11 cellular contexts compared by ENCODE assay signal in genomic region chr1:6496360-6496704, GRCh38. TPM values are rescaled to one million over a fixed set of nuclear protein-coding genes. Genes with fewer than 3 reads are reported as not detected.
A peak's percentile ranks its signal among the peaks of the same experiment; 100 is the strongest.
DNase-seq lines count a peak whose midpoint lies in the region; ATAC-seq and TF ChIP-seq lines count a peak whose summit lies in the region.
"Had no signal": no experiment of that assay in that cellular context is flagged by ENCODE, and none has a peak within 500 bp of the region (broad histone marks: within the 10 kb centered on the region; RNA-seq: fewer than 3 reads in every experiment).

No MANE protein-coding gene starts in this region.

- no peak overlapping the region for H3K27ac Mint-ChIP-seq in dendritic cell treated with granulocyte-macrophage colony-stimulating factor and Interleukin-4, amounts not matched to agents 40 ng/mL and 50 ng/mL, for 4 days
- H3K27ac Mint-ChIP-seq: activated CD4-positive, alpha-beta T cell treated with anti-CD3 and anti-CD28 coated beads for 36 hours had no signal

- POLR2A ChIA-PET in AG04450 (lab: Yijun Ruan, JAX): no interaction called here

- H3K27ac ChIP-seq in AG04450 (ENCODE audit: low read depth, low read length): no peak overlapping the region
- H3K27ac ChIP-seq in HUES6 (ENCODE audit: low read depth, low read length): no peak overlapping the region
- H3K27ac ChIP-seq in muscle layer of colon (ENCODE audit: low read depth, low read length): no peak overlapping the region

- H3K9ac ChIP-seq in HUES6 (ENCODE audit: low read length) (no peak overlapping the region), muscle layer of colon (ENCODE audit: low read length) (no peak overlapping the region)

- peaks cover 53% of the 10 kb centered on the region for H3K4me1 Mint-ChIP-seq in dendritic cell treated with granulocyte-macrophage colony-stimulating factor and Interleukin-4, amounts not matched to agents 40 ng/mL and 50 ng/mL, for 4 days (ENCODE audit: low read depth)

- no peak for TF ChIP-seq CTCF in AG04450 (IDR thresholded peaks at IDR 0.05; ENCODE audit: low read depth, low read length)
- TF ChIP-seq CTCF in mucosa of descending colon (IDR thresholded peaks at IDR 0.05): no peak

- no peaks in the 10 kb centered on the region for H3K9me3 Mint-ChIP-seq in dendritic cell treated with granulocyte-macrophage colony-stimulating factor and Interleukin-4, amounts not matched to agents 40 ng/mL and 50 ng/mL, for 4 days

- no peak for DNase-seq in AG04450 (ENCODE audit: low read depth, low spot score)
- DNase-seq in SKM-1 (lab: John Stamatoyannopoulos, UW; ENCODE audit: unreplicated experiment): no peak
- DNase-seq in NK-92 treated with Interleukin-12 subunit alpha and Interleukin-12 subunit beta, amount 100 ng/mL, for 24 hours (lab: John Stamatoyannopoulos, UW): no peak
- DNase-seq in mucosa of descending colon: no peak
- no peak for DNase-seq in amygdala (lab: John Stamatoyannopoulos, UW)
- DNase-seq: activated CD4-positive, alpha-beta T cell treated with anti-CD3 and anti-CD28 coated beads for 36 hours; DMS79 treated with DMSO at 0.1 percent for 48 hours; NCI-H510A had no signal

- no peaks in the 10 kb centered on the region for H3K36me3 Mint-ChIP-seq in dendritic cell treated with granulocyte-macrophage colony-stimulating factor and Interleukin-4, amounts not matched to agents 40 ng/mL and 50 ng/mL, for 4 days (ENCODE audit: low read depth)

- no peak for ATAC-seq in mucosa of descending colon
- ATAC-seq: activated CD4-positive, alpha-beta T cell treated with anti-CD3 and anti-CD28 coated beads for 36 hours had no signal

- H3K4me3 Mint-ChIP-seq in dendritic cell treated with granulocyte-macrophage colony-stimulating factor and Interleukin-4, amounts not matched to agents 40 ng/mL and 50 ng/mL, for 4 days: peak overlapping the region; percentile 53
- H3K4me3 Mint-ChIP-seq: activated CD4-positive, alpha-beta T cell treated with anti-CD3 and anti-CD28 coated beads for 36 hours had no signal

- peaks cover 3% of the 10 kb centered on the region for H3K27me3 ChIP-seq in AG04450 (ENCODE audit: control insufficient read depth, insufficient read depth, low read length)
- peaks cover 29% of the 10 kb centered on the region for H3K27me3 ChIP-seq in HUES6 (ENCODE audit: control insufficient read depth, insufficient read depth, low read length)
- H3K27me3 ChIP-seq in muscle layer of colon (ENCODE audit: control insufficient read depth in 1 of 2, insufficient read depth in 2 of 2, low read length in 2 of 2): no peaks in the 10 kb centered on the region

- intact Hi-C loops in dendritic cell treated with granulocyte-macrophage colony-stimulating factor and Interleukin-4, amounts not matched to agents 40 ng/mL and 50 ng/mL, for 4 days (cut with micrococcal nuclease): no loop called here
- intact Hi-C loops in mucosa of descending colon (cut with DNase I, micrococcal nuclease): no loop called here

- peaks cover 81% of the 10 kb centered on the region for H3K27me3 Mint-ChIP-seq in dendritic cell treated with granulocyte-macrophage colony-stimulating factor and Interleukin-4, amounts not matched to agents 40 ng/mL and 50 ng/mL, for 4 days

- CTCF ChIA-PET in AG04450 (lab: Charles Lee): interaction anchor here (2.3 kb wide), 1 partner anchor 10 kb away, joined by 11 read pairs; no protein-coding TSS in a partner anchor

- H3K4me1 ChIP-seq in HUES6 (ENCODE audit: control insufficient read depth, insufficient read depth, low read length): peaks cover 34% of the 10 kb centered on the region
- peaks cover 6% of the 10 kb centered on the region for H3K4me1 ChIP-seq in muscle layer of colon (ENCODE audit: insufficient read depth, low read length)
- H3K4me1 ChIP-seq in mucosa of descending colon (ENCODE audit: low read depth): peaks cover 17% of the 10 kb centered on the region

- H3K4me3 ChIP-seq in AG04450 (ENCODE audit: low read depth, low read length): peak overlapping the region; percentile 77
- H3K4me3 ChIP-seq in HUES6 (ENCODE audit: low read depth, low read length): peak overlapping the region; percentile 67
- peak overlapping the region; percentile 41 to 47 for H3K4me3 ChIP-seq in muscle layer of colon (ENCODE audit: low read depth in 1 of 2, low read length in 2 of 2)
- no peak overlapping the region for H3K4me3 ChIP-seq in mucosa of descending colon

- H3K36me3 ChIP-seq in HUES6 (ENCODE audit: control insufficient read depth, insufficient read depth, low read length): no peaks in the 10 kb centered on the region
- no peaks in the 10 kb centered on the region for H3K36me3 ChIP-seq in muscle layer of colon (ENCODE audit: insufficient read depth, low read length)
- no peaks in the 10 kb centered on the region for H3K36me3 ChIP-seq in mucosa of descending colon (ENCODE audit: low read depth)

- no peaks in the 10 kb centered on the region; the same call in 1 of the 2 replicates for H3K9me3 ChIP-seq in AG04450 (ENCODE audit: control insufficient read depth, insufficient read depth, low read length)
- no peaks in the 10 kb centered on the region for H3K9me3 ChIP-seq in HUES6 (ENCODE audit: control insufficient read depth, insufficient read depth, low read depth, low read length)
- no peaks in the 10 kb centered on the region for H3K9me3 ChIP-seq in muscle layer of colon (ENCODE audit: low read length)
- no peaks in the 10 kb centered on the region for H3K9me3 ChIP-seq in mucosa of descending colon

RNA-seq across cellular contexts. Expression of gene PLEKHG5, which starts 4.9 kb away (rescaled TPM):
- 4.2 and 5.4 TPM in 2 replicates for polyA plus RNA-seq in AG04450 (2011; rRNA removed)
- 4.5 and 5.0 TPM in 2 replicates for polyA minus RNA-seq in AG04450 (2011; rRNA and poly(A)+ RNA removed)
- 10 to 100 TPM; 20.1 to 32.9 (median 20.2) TPM for total RNA-seq in mucosa of descending colon

RNA-seq across cellular contexts. Expression of gene TNFRSF25, which starts 30.4 kb away (rescaled TPM):
- 2.7 and 3.3 TPM in 2 replicates for polyA plus RNA-seq in AG04450 (2011; rRNA removed)
- polyA minus RNA-seq in AG04450 (2011; rRNA and poly(A)+ RNA removed): 1.5 and 2.4 TPM in 2 replicates
- 10 to 100 TPM; 18.3 to 45.1 (median 35.3) TPM for total RNA-seq in mucosa of descending colon

RNA-seq across cellular contexts. Expression of gene NOL9, which starts 58.0 kb away (rescaled TPM):
- polyA plus RNA-seq in AG04450 (2011; rRNA removed): 17.9 and 23.6 TPM in 2 replicates
- 23.0 and 31.2 TPM in 2 replicates for polyA minus RNA-seq in AG04450 (2011; rRNA and poly(A)+ RNA removed)
- total RNA-seq in mucosa of descending colon: 10 to 100 TPM; 20.0 to 28.3 (median 21.1) TPM

RNA-seq across cellular contexts. Expression of gene TAS1R1, which starts 58.8 kb away (rescaled TPM):
- polyA plus RNA-seq in AG04450 (2011; rRNA removed): 0.05 TPM in 2 replicates
- not detected in 2 replicates for polyA minus RNA-seq in AG04450 (2011; rRNA and poly(A)+ RNA removed)
- under 1 TPM in 2 of 3 donors, not detected in 1; 0.13 to 0.14 TPM for total RNA-seq in mucosa of descending colon
